27 cellular contexts compared by ENCODE assay signal in the genomic region with DNA sequence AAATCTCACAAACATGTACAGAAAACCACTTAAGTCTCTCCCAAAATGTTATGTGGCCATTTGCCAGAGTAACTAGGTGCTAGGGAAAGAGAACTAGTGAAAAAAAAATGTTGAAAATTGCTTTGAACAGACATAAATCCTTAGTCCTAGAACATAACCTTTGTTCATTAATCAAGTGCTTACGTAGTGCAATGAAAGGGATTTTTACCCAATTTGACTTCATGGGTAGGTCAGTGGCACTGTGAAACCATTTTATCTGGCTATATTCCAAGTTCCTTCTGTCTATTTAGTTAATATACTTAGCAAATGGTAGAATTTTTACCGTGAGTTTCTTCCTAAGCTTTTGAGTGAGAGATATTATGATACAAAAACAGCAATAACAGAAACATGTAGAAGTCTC.
"Had no signal": no experiment of that assay in that cellular context is flagged by ENCODE, and none has a peak within 500 bp of the region (broad histone marks: within the 10 kb centered on the region; RNA-seq: fewer than 3 reads in every experiment).

No MANE protein-coding gene starts in this region.

- FAIRE-seq: astrocyte, K562 had no signal

- H3K27ac ChIP-seq: Peyer's patch, SJSA1 had no signal

- H3K36me3 ChIP-seq: Peyer's patch, SJSA1 had no signal

- DNase-seq: activated CD4-positive, alpha-beta T cell treated with anti-CD3 and anti-CD28 coated beads, Interleukin-2, amount 10 ng/mL, durations not matched to agents 24 days and 14 days; activated CD4-positive, alpha-beta T cell treated with anti-CD3 and anti-CD28 coated beads, Interleukin-2, amount 50 U/mL, for 48 hours; activated CD4-positive, CD25-positive, alpha-beta regulatory T cell treated with anti-CD3 and anti-CD28 coated beads, Interleukin-2, amount 50 U/mL, for 72 hours; activated CD8-positive, alpha-beta memory T cell treated with anti-CD3 and anti-CD28 coated beads, Interleukin-2, amount 10 ng/mL, durations not matched to agents 7 days and 5 days; activated effector memory CD4-positive, alpha-beta T cell treated with anti-CD3 and anti-CD28 coated beads, Interleukin-2, amount 50 U/mL, for 16 hours; activated naive CD4-positive, alpha-beta T cell treated with Interleukin-2 at 50 U/mL for 16 hours; activated naive CD8-positive, alpha-beta T cell treated with anti-CD3 and anti-CD28 coated beads, Interleukin-2, amount 50 U/mL, for 24 hours; activated T-cell treated with anti-CD3 and anti-CD28 coated beads, Interleukin-2, amount 50 U/mL, for 4 hours; amniotic stem cell; Karpas-422; NCI-H1417; NCI-H1930; NCI-H2171; NCI-H2227 treated with DMSO at 0.1 percent for 48 hours; NCI-H526; NCI-H774; NK-92 treated with Interleukin-12 subunit alpha and Interleukin-12 subunit beta, amount 100 ng/mL, for 24 hours; Peyer's patch; SHP77; T-helper 17 cell; T-helper 9 cell had no signal

- H3K27me3 ChIP-seq: Peyer's patch, SJSA1 had no signal

- H3K9me3 ChIP-seq: Peyer's patch, SJSA1 had no signal

- ATAC-seq: activated CD8-positive, alpha-beta memory T cell treated with anti-CD3 and anti-CD28 coated beads, Interleukin-2, amount 10 ng/mL, durations not matched to agents 7 days and 5 days; activated naive CD4-positive, alpha-beta T cell treated with anti-CD3 and anti-CD28 coated beads, Interleukin-2, amount 50 U/mL, for 72 hours; activated naive CD8-positive, alpha-beta T cell treated with anti-CD3 and anti-CD28 coated beads, Interleukin-2, amount 50 U/mL, for 24 hours; activated T-cell treated with anti-CD3 and anti-CD28 coated beads, Interleukin-2, amount 50 U/mL, for 4 hours; K562; SK-N-SH treated with all-trans-retinoic acid at 6 μM for 48 hours; T-helper 17 cell; WTC11 had no signal

- H3K4me3 ChIP-seq: K562, Peyer's patch, SJSA1 had no signal

- H3K4me1 ChIP-seq: Peyer's patch, SJSA1 had no signal
